ENCODE assay signal across 1 cellular context in genomic region chr20:1417790-1418189, GRCh38.
TF ChIP-seq lines count a peak whose summit lies in the region.

No MANE protein-coding gene starts in this region.

TF ChIP-seq in HCT116, 20 proteins besides CTCF, POLR2A, EP300 and RAD21 (continued from another document):
- no peak for TF ChIP-seq CEBPB (IDR thresholded peaks at IDR 0.05; ENCODE audit: low read depth)
- no peak for TF ChIP-seq CBX3 (IDR thresholded peaks at IDR 0.05; ENCODE audit: low read depth)
- TF ChIP-seq JUND (IDR thresholded peaks at IDR 0.05): no peak
- no peak for TF ChIP-seq ATF3 (IDR thresholded peaks at IDR 0.05)
- TF ChIP-seq SRF (IDR thresholded peaks at IDR 0.05; ENCODE audit: low read depth): no peak
- no peak for TF ChIP-seq SP1 (IDR thresholded peaks at IDR 0.05; ENCODE audit: low read depth)
- TF ChIP-seq REST (IDR thresholded peaks at IDR 0.05; ENCODE audit: low read depth): no peak
- TF ChIP-seq MAX (IDR thresholded peaks at IDR 0.05): no peak
- TF ChIP-seq EGR1 (IDR thresholded peaks at IDR 0.05; ENCODE audit: low read depth): no peak
- TF ChIP-seq FOSL1 (IDR thresholded peaks at IDR 0.05; ENCODE audit: low read depth): no peak
- no peak for TF ChIP-seq ZFX (IDR thresholded peaks at IDR 0.05)
